In the genomic region with DNA sequence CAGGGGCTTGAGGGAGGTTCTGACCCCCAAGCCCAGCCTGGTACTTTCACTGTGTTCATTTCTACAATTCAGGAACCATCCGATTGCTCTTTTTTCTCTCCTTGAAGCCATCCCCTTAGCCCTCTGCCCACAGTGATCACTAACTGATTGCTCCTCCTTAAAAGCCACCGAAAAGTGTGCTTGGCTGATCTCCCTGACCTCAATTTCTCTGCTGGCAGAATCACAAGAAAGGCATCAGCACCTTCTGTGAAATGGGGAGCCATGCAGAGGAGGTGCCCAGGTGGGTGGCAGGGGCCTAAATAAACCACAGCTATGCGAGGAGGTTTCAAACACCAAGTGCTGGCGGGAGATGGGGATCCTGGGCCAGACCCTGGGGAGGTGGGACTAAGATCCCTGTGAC, we compare ENCODE assay signal across 30 cellular contexts.
"Had no signal": no experiment of that assay in that cellular context is flagged by ENCODE, and none has a peak within 500 bp of the region (broad histone marks: within the 10 kb centered on the region; RNA-seq: fewer than 3 reads in every experiment).

No MANE protein-coding gene starts in this region.

- H3K36me3 Mint-ChIP-seq: activated CD4-positive, alpha-beta memory T cell treated with anti-CD3 and anti-CD28 coated beads for 36 hours; activated naive CD4-positive, alpha-beta T cell treated with anti-CD3 and anti-CD28 coated beads, Interleukin-2, amount 50 U/mL, for 72 hours had no signal

- H3K4me1 ChIP-seq: ascending aorta, SJSA1 had no signal

- FAIRE-seq: RCC 7860, TTC549 had no signal

- H3K4me3 ChIP-seq: ascending aorta, body of pancreas, cardiac muscle cell, MG63, SJSA1 had no signal

- H3K9me3 ChIP-seq: ascending aorta, body of pancreas, MG63, SJSA1 had no signal

- ATAC-seq: activated naive CD4-positive, alpha-beta T cell treated with anti-CD3 and anti-CD28 coated beads, Interleukin-2, amount 50 U/mL, for 72 hours; activated naive CD8-positive, alpha-beta T cell treated with anti-CD3 and anti-CD28 coated beads, Interleukin-2, amount 50 U/mL, for 24 hours; activated T-cell treated with anti-CD3 and anti-CD28 coated beads, Interleukin-2, amount 50 U/mL, for 4 hours; body of pancreas; PC-3 had no signal

- H3K4me1 Mint-ChIP-seq: activated CD4-positive, alpha-beta T cell treated with anti-CD3 and anti-CD28 coated beads, Interleukin-2, amount 10 ng/mL, durations not matched to agents 7 days and 5 days; activated naive CD8-positive, alpha-beta T cell treated with anti-CD3 and anti-CD28 coated beads, Interleukin-2, amount 50 U/mL, for 24 hours had no signal

- H3K27ac Mint-ChIP-seq: activated CD4-positive, alpha-beta memory T cell treated with anti-CD3 and anti-CD28 coated beads for 36 hours; activated CD4-positive, alpha-beta T cell treated with anti-CD3 and anti-CD28 coated beads, Interleukin-2, amount 10 ng/mL, durations not matched to agents 7 days and 5 days; activated naive CD8-positive, alpha-beta T cell treated with anti-CD3 and anti-CD28 coated beads, Interleukin-2, amount 50 U/mL, for 24 hours; T-helper 1 cell treated with Interleukin-12 subunit alpha and Interleukin-12 subunit beta and Interleukin-4 antibody, amounts not matched to agents 30 μg/mL and 1 μg/mL, for 36 hours had no signal

- H3K27ac ChIP-seq: ascending aorta, body of pancreas, cardiac muscle cell, SJSA1 had no signal

- H3K36me3 ChIP-seq: ascending aorta, cardiac muscle cell, MG63, SJSA1 had no signal

- H3K27me3 Mint-ChIP-seq: activated CD4-positive, alpha-beta memory T cell treated with anti-CD3 and anti-CD28 coated beads for 36 hours; activated naive CD8-positive, alpha-beta T cell treated with anti-CD3 and anti-CD28 coated beads, Interleukin-2, amount 50 U/mL, for 24 hours had no signal

- H3K9me3 Mint-ChIP-seq: activated CD4-positive, alpha-beta memory T cell treated with anti-CD3 and anti-CD28 coated beads for 36 hours; activated CD4-positive, alpha-beta T cell treated with anti-CD3 and anti-CD28 coated beads, Interleukin-2, amount 10 ng/mL, durations not matched to agents 7 days and 5 days; activated naive CD4-positive, alpha-beta T cell treated with anti-CD3 and anti-CD28 coated beads, Interleukin-2, amount 50 U/mL, for 72 hours; activated naive CD8-positive, alpha-beta T cell treated with anti-CD3 and anti-CD28 coated beads, Interleukin-2, amount 50 U/mL, for 24 hours; activated T-cell treated with anti-CD3 and anti-CD28 coated beads, Interleukin-2, amount 50 U/mL, for 4 hours; T-helper 1 cell treated with Interleukin-12 subunit alpha and Interleukin-12 subunit beta and Interleukin-4 antibody, amounts not matched to agents 30 μg/mL and 1 μg/mL, for 36 hours had no signal

- DNase-seq: activated CD4-positive, alpha-beta memory T cell treated with anti-CD3 and anti-CD28 coated beads for 36 hours; activated CD4-positive, alpha-beta T cell treated with anti-CD3 and anti-CD28 coated beads, Interleukin-2, amount 10 ng/mL, durations not matched to agents 7 days and 5 days; activated CD4-positive, CD25-positive, alpha-beta regulatory T cell; activated CD8-positive, alpha-beta memory T cell treated with anti-CD3 and anti-CD28 coated beads for 24 hours; activated effector memory CD4-positive, alpha-beta T cell treated with anti-CD3 and anti-CD28 coated beads, Interleukin-2, amount 50 U/mL, for 16 hours; activated naive CD4-positive, alpha-beta T cell treated with Interleukin-2 at 50 U/mL for 16 hours; activated naive CD8-positive, alpha-beta T cell treated with anti-CD3 and anti-CD28 coated beads, Interleukin-2, amount 50 U/mL, for 24 hours; activated T-cell treated with anti-CD3 and anti-CD28 coated beads, Interleukin-2, amount 50 U/mL, for 4 hours; amniotic stem cell; body of pancreas; MG63; MV-4-11; NCI-H1092 treated with DMSO at 0.1 percent for 48 hours; NCI-H1417 treated with DMSO at 0.1 percent for 48 hours; NCI-H1694; NCI-H2029; NCI-H2107; NCI-H345; NCI-H510A; NCI-H82; PC-3; SHP77; T1000 had no signal

- H3K27me3 ChIP-seq: ascending aorta, body of pancreas, MG63, SJSA1 had no signal

- H3K4me3 Mint-ChIP-seq: activated CD4-positive, alpha-beta memory T cell treated with anti-CD3 and anti-CD28 coated beads for 36 hours; activated CD4-positive, alpha-beta T cell treated with anti-CD3 and anti-CD28 coated beads, Interleukin-2, amount 10 ng/mL, durations not matched to agents 7 days and 5 days; activated naive CD8-positive, alpha-beta T cell treated with anti-CD3 and anti-CD28 coated beads, Interleukin-2, amount 50 U/mL, for 24 hours; activated T-cell treated with anti-CD3 and anti-CD28 coated beads, Interleukin-2, amount 50 U/mL, for 4 hours; T-helper 1 cell treated with Interleukin-12 subunit alpha and Interleukin-12 subunit beta and Interleukin-4 antibody, amounts not matched to agents 30 μg/mL and 1 μg/mL, for 36 hours had no signal
